14 cellular contexts compared by ENCODE assay signal in genomic region chr4:95191537-95191936, GRCh38.
DNase-seq lines count a peak whose midpoint lies in the region; ATAC-seq and TF ChIP-seq lines count a peak whose summit lies in the region.
"Had no signal": no experiment of that assay in that cellular context is flagged by ENCODE, and none has a peak within 500 bp of the region (broad histone marks: within the 10 kb centered on the region; RNA-seq: fewer than 3 reads in every experiment).

No MANE protein-coding gene starts in this region.

- H3K27ac Mint-ChIP-seq in endodermal cell (no peak overlapping the region), nephron (peak overlapping the region in 2 of 3 experiments; percentile 10 to 66)

- TF ChIP-seq CTCF in cardiac muscle cell (IDR thresholded peaks at IDR 0.05; ENCODE audit: low read depth, low read length) (no peak), endodermal cell (conservative IDR thresholded peaks at IDR 0.05) (no peak), nephron (IDR thresholded peaks at IDR 0.05; ENCODE audit: unreplicated experiment in 3 of 3) (no peak)

- ATAC-seq in Right ventricle myocardium superior (ENCODE audit: poor library complexity) (no peak), GM21619 (IDR thresholded peaks at IDR 0.05; ENCODE audit: unreplicated experiment) (no peak), GM21717 (IDR thresholded peaks at IDR 0.05; ENCODE audit: unreplicated experiment) (no peak), HG02610 (IDR thresholded peaks at IDR 0.05; ENCODE audit: unreplicated experiment) (no peak)

- no peaks in the 10 kb centered on the region for H3K36me3 Mint-ChIP-seq in endodermal cell (ENCODE audit: low read depth)
- H3K36me3 Mint-ChIP-seq in nephron (ENCODE audit: low read depth): peaks cover 52% of the 10 kb centered on the region

- no peak overlapping the region for H3K9ac ChIP-seq in endodermal cell (ENCODE audit: extremely low read depth, low read length, poor library complexity, severe bottlenecking)

- H3K27me3 ChIP-seq in cardiac muscle cell (no peaks in the 10 kb centered on the region), endodermal cell (ENCODE audit: control insufficient read depth, insufficient read depth, low read length, poor library complexity, severe bottlenecking) (no peaks in the 10 kb centered on the region)

- 90 to 93% methylated on average over 3 of the region's 3 CpGs for WGBS in endodermal cell (ENCODE audit: insufficient coverage in 1 of 2, insufficient read length in 1 of 2), 2 experiments

- intact Hi-C loops in Right ventricle myocardium superior (cut with DNase I): no loop called here

- H3K9me3 Mint-ChIP-seq in endodermal cell: no peaks in the 10 kb centered on the region
- H3K9me3 Mint-ChIP-seq in nephron: no peaks in the 10 kb centered on the region

- peaks cover 4% of the 10 kb centered on the region for H3K27me3 Mint-ChIP-seq in endodermal cell (ENCODE audit: insufficient read depth)
- peaks cover 4% of the 10 kb centered on the region for H3K27me3 Mint-ChIP-seq in nephron (ENCODE audit: low read depth)

- no peak for DNase-seq in cardiac muscle cell (ENCODE audit: low read depth in 1 of 2, low spot score in 1 of 2)
- no peak for DNase-seq in Right ventricle myocardium superior
- DNase-seq in endodermal cell: peak; percentile 34
- DNase-seq in NCI-H345 (lab: John Stamatoyannopoulos, UW): no peak
- DNase-seq: Caco-2, HCEC 1CT, IMR-90, NCI-H524 treated with DMSO at 0.1 percent for 48 hours, OCI-M1 had no signal

- H3K9me3 ChIP-seq in cardiac muscle cell (ENCODE audit: low read depth): no peaks in the 10 kb centered on the region
- H3K9me3 ChIP-seq in endodermal cell (ENCODE audit: control insufficient read depth, low read length): no peaks in the 10 kb centered on the region
- H3K9me3 ChIP-seq: Caco-2 had no signal

- H3K36me3 ChIP-seq in cardiac muscle cell (no peaks in the 10 kb centered on the region), endodermal cell (ENCODE audit: control insufficient read depth, insufficient read depth, low read length) (no peaks in the 10 kb centered on the region)

- H3K4me1 Mint-ChIP-seq in endodermal cell (peaks cover 5% of the 10 kb centered on the region), nephron (peaks cover 19% of the 10 kb centered on the region)

- H3K4me3 Mint-ChIP-seq in endodermal cell (no peak overlapping the region), nephron (no peak overlapping the region)

- H3K4me3 ChIP-seq in cardiac muscle cell: no peak overlapping the region
- H3K4me3 ChIP-seq in endodermal cell (ENCODE audit: low read length): no peak overlapping the region

- peaks cover 45% of the 10 kb centered on the region for H3K4me1 ChIP-seq in cardiac muscle cell (ENCODE audit: low read depth)
- H3K4me1 ChIP-seq in endodermal cell (ENCODE audit: control insufficient read depth, insufficient read depth, low read length): no peaks in the 10 kb centered on the region
- H3K4me1 ChIP-seq: Caco-2 had no signal

- peak overlapping the region; percentile 60 for H3K27ac ChIP-seq in cardiac muscle cell
- peak overlapping the region; percentile 75 for H3K27ac ChIP-seq in endodermal cell (ENCODE audit: low read depth, low read length)
- H3K27ac ChIP-seq: C4-2B had no signal
